ENCODE assay signal across 26 cellular contexts in genomic region chr13:82675024-82675423, GRCh38.
DNase-seq lines count a peak whose midpoint lies in the region; ATAC-seq, FAIRE-seq and TF ChIP-seq lines count a peak whose summit lies in the region.
"Had no signal": no experiment of that assay in that cellular context is flagged by ENCODE, and none has a peak within 500 bp of the region (broad histone marks: within the 10 kb centered on the region; RNA-seq: fewer than 3 reads in every experiment).

No MANE protein-coding gene starts in this region.

- peak; percentile 82 for FAIRE-seq in islet of Langerhans (lab: Jason Lieb, UNC)
- FAIRE-seq: A549, D721Med, GM12891, GM18507 had no signal

- H3K36me3 ChIP-seq in HUES48 (ENCODE audit: control insufficient read depth, insufficient read depth, low read length), result no peaks in the 10 kb centered on the region
- H3K36me3 ChIP-seq: BE2C; BLaER1 treated with 17β-estradiol and CSF1 and Interleukin-3, amounts not matched to agents 10 nM and 100 nM had no signal

- H3K27me3 Mint-ChIP-seq in WTC11 (ENCODE audit: low read depth), result peaks cover 22% of the 10 kb centered on the region
- H3K27me3 Mint-ChIP-seq in activated CD4-positive, alpha-beta T cell treated with anti-CD3 and anti-CD28 coated beads, Interleukin-2, amount 10 ng/mL, durations not matched to agents 24 days and 14 days, result no peaks in the 10 kb centered on the region
- H3K27me3 Mint-ChIP-seq: CD4-positive, alpha-beta T cell; CD8-positive, alpha-beta memory T cell had no signal

- peaks cover 21% of the 10 kb centered on the region for H3K4me1 Mint-ChIP-seq in WTC11
- no peaks in the 10 kb centered on the region for H3K4me1 Mint-ChIP-seq in activated CD4-positive, alpha-beta T cell treated with anti-CD3 and anti-CD28 coated beads, Interleukin-2, amount 10 ng/mL, durations not matched to agents 24 days and 14 days
- H3K4me1 Mint-ChIP-seq: CD14-positive monocyte; CD8-positive, alpha-beta memory T cell had no signal

- no peak for TF ChIP-seq CTCF in WTC11 (IDR thresholded peaks at IDR 0.05)

- POLR2A ChIA-PET in WTC11 (lab: Charles Lee), result no interaction called here

- DNase-seq in WTC11 (ENCODE audit: low spot score) (no peak), iPS DF 19.7 (ENCODE audit: low read depth, low spot score) (peak; percentile 45), NCI-H146 treated with DMSO at 0.1 percent for 48 hours (lab: John Stamatoyannopoulos, UW; ENCODE audit: unreplicated experiment) (no peak), SHP77 treated with DMSO at 0.1 percent for 48 hours (lab: John Stamatoyannopoulos, UW) (no peak)
- no peak for DNase-seq in activated CD4-positive, alpha-beta T cell treated with anti-CD3 and anti-CD28 coated beads, Interleukin-2, amount 10 ng/mL, durations not matched to agents 24 days and 14 days
- DNase-seq: 8988T; ACHN; AML-193; BE2C; CD4-positive, alpha-beta T cell; CD8-positive, alpha-beta memory T cell; DMS 273 treated with DMSO at 0.1 percent for 48 hours; DMS79; EL; GDM1; H9 had no signal

- no peak overlapping the region for H3K9ac ChIP-seq in HUES48 (ENCODE audit: low read depth, low read length)
- H3K9ac ChIP-seq: BLaER1 treated with 17β-estradiol and CSF1 and Interleukin-3, amounts not matched to agents 10 nM and 100 nM had no signal

- H3K27ac Mint-ChIP-seq in WTC11, result no peak overlapping the region
- H3K27ac Mint-ChIP-seq in activated CD4-positive, alpha-beta T cell treated with anti-CD3 and anti-CD28 coated beads, Interleukin-2, amount 10 ng/mL, durations not matched to agents 24 days and 14 days, result no peak overlapping the region
- H3K27ac Mint-ChIP-seq: CD14-positive monocyte; CD4-positive, alpha-beta T cell; CD8-positive, alpha-beta memory T cell had no signal

- CTCF ChIA-PET in WTC11 (lab: Charles Lee), result interaction anchor here (1.6 kb wide), 1 partner anchor 19 kb away, joined by 4 read pairs; no protein-coding TSS in a partner anchor

- peak overlapping the region; percentile 83 for H3K27ac ChIP-seq in HUES48 (ENCODE audit: low read depth, low read length)
- H3K27ac ChIP-seq: A549; BLaER1 treated with 17β-estradiol and CSF1 and Interleukin-3, amounts not matched to agents 10 nM and 100 nM had no signal

- intact Hi-C loops in activated CD4-positive, alpha-beta T cell treated with anti-CD3 and anti-CD28 coated beads, Interleukin-2, amount 10 ng/mL, durations not matched to agents 24 days and 14 days (cut with micrococcal nuclease), result no loop called here

- H3K4me3 Mint-ChIP-seq in WTC11, result no peak overlapping the region
- H3K4me3 Mint-ChIP-seq in activated CD4-positive, alpha-beta T cell treated with anti-CD3 and anti-CD28 coated beads, Interleukin-2, amount 10 ng/mL, durations not matched to agents 24 days and 14 days, result no peak overlapping the region
- H3K4me3 Mint-ChIP-seq: CD14-positive monocyte; CD4-positive, alpha-beta T cell; CD8-positive, alpha-beta memory T cell; H9 had no signal

- no peaks in the 10 kb centered on the region for H3K27me3 ChIP-seq in HUES48 (ENCODE audit: control insufficient read depth, insufficient read depth, low read length)
- H3K27me3 ChIP-seq: BE2C; BLaER1 treated with 17β-estradiol and CSF1 and Interleukin-3, amounts not matched to agents 10 nM and 100 nM had no signal

- H3K4me1 ChIP-seq in HUES48 (ENCODE audit: control insufficient read depth, insufficient read depth, low read length), result peaks cover 18% of the 10 kb centered on the region
- H3K4me1 ChIP-seq: A549; BE2C; BLaER1 treated with 17β-estradiol and CSF1 and Interleukin-3, amounts not matched to agents 10 nM and 100 nM had no signal

- ATAC-seq in WTC11, result peak; percentile 79
- ATAC-seq in GM21367 (IDR thresholded peaks at IDR 0.05; ENCODE audit: unreplicated experiment), result no peak
- ATAC-seq: A549, HCT116 had no signal

- H3K4me3 ChIP-seq in HUES48 (ENCODE audit: low read depth, low read length), result no peak overlapping the region
- H3K4me3 ChIP-seq: A549; BLaER1 treated with 17β-estradiol and CSF1 and Interleukin-3, amounts not matched to agents 10 nM and 100 nM had no signal

- H3K36me3 Mint-ChIP-seq in WTC11, result peaks cover 28% of the 10 kb centered on the region
- H3K36me3 Mint-ChIP-seq in activated CD4-positive, alpha-beta T cell treated with anti-CD3 and anti-CD28 coated beads, Interleukin-2, amount 10 ng/mL, durations not matched to agents 24 days and 14 days (ENCODE audit: low read depth), result no peaks in the 10 kb centered on the region
- H3K36me3 Mint-ChIP-seq: CD14-positive monocyte; CD8-positive, alpha-beta memory T cell had no signal

- peaks cover 20% of the 10 kb centered on the region for H3K9me3 ChIP-seq in HUES48 (ENCODE audit: control insufficient read depth, insufficient read depth, low read length)
- H3K9me3 ChIP-seq: A549, BE2C had no signal

- H3K9me3 Mint-ChIP-seq in WTC11, result peaks cover 28% of the 10 kb centered on the region
- peaks cover 3% of the 10 kb centered on the region for H3K9me3 Mint-ChIP-seq in activated CD4-positive, alpha-beta T cell treated with anti-CD3 and anti-CD28 coated beads, Interleukin-2, amount 10 ng/mL, durations not matched to agents 24 days and 14 days
- H3K9me3 Mint-ChIP-seq: CD8-positive, alpha-beta memory T cell had no signal

TF ChIP-seq in WTC11, 78 proteins besides CTCF, POLR2A, EP300 and RAD21:
- no peak for TF ChIP-seq SMAD4 (CRISPR knock-in tag; IDR thresholded peaks at IDR 0.05)
- TF ChIP-seq ZNF425 (CRISPR knock-in tag; conservative IDR thresholded peaks at IDR 0.05), result no peak
- no peak for TF ChIP-seq ZNF121 (CRISPR knock-in tag; IDR thresholded peaks at IDR 0.05)
- TF ChIP-seq FOXK1 (CRISPR knock-in tag; IDR thresholded peaks at IDR 0.05), result no peak
- no peak for TF ChIP-seq USF2 (CRISPR knock-in tag; IDR thresholded peaks at IDR 0.05)
- no peak for TF ChIP-seq NFYB (CRISPR knock-in tag; conservative IDR thresholded peaks at IDR 0.05; ENCODE audit: low read depth)
- no peak for TF ChIP-seq ETV6 (CRISPR knock-in tag; IDR thresholded peaks at IDR 0.05)
- no peak for TF ChIP-seq NR3C1 (CRISPR knock-in tag; conservative IDR thresholded peaks at IDR 0.05; ENCODE audit: low read depth)
- TF ChIP-seq ZNF416 (CRISPR knock-in tag; IDR thresholded peaks at IDR 0.05), result no peak
